8 cellular contexts compared by ENCODE assay signal in genomic region chr6:156776841-156777576, GRCh38. TPM values are rescaled to one million over a fixed set of nuclear protein-coding genes. Genes with fewer than 3 reads are reported as not detected.
DNase-seq lines count a peak whose midpoint lies in the region; ATAC-seq and TF ChIP-seq lines count a peak whose summit lies in the region.

Gene ARID1B (plus strand): TSS chr6:156777378. CDS start chr6:156777681, 303 bp downstream.

- H3K27ac Mint-ChIP-seq in activated naive CD4-positive, alpha-beta T cell treated with anti-CD3 and anti-CD28 coated beads, Interleukin-2, amount 50 U/mL, for 72 hours = peak within 1 kb of the TSS; percentile 97 to 99

- H3K36me3 Mint-ChIP-seq in activated naive CD4-positive, alpha-beta T cell treated with anti-CD3 and anti-CD28 coated beads, Interleukin-2, amount 50 U/mL, for 72 hours = peaks cover 0 to 5% of the 10 kb centered on the region in 2 donors

- H3K79me2 ChIP-seq in parathyroid adenoma = peaks cover 3% of the 10 kb centered on the region

- H3K4me2 ChIP-seq in parathyroid adenoma (ENCODE audit: low read length) = peak within 1 kb of the TSS; percentile 77

- intact Hi-C loops in head of caudate nucleus (cut with DNase I) (loop anchor here (2.0 to 10.0 kb wide), 2 partner anchors 90 to 212 kb away; no protein-coding TSS in a partner anchor), thyroid gland (cut with DNase I) (loop anchor here (5.0 to 10.0 kb wide), 2 partner anchors 90 to 398 kb away; no protein-coding TSS in a partner anchor)

- 0 to 1% methylated on average over 55 to 61 of the region's 65 CpGs for WGBS in thyroid gland, 2 donors

- no peaks in the 10 kb centered on the region for H3K36me3 ChIP-seq in ES-I3 (ENCODE audit: insufficient read depth, low read length)
- H3K36me3 ChIP-seq in parathyroid adenoma (ENCODE audit: control insufficient read depth, insufficient read depth, low read length) = no peaks in the 10 kb centered on the region
- H3K36me3 ChIP-seq in thyroid gland = no peaks in the 10 kb centered on the region

- H3K9me3 ChIP-seq in ES-I3 (ENCODE audit: control insufficient read depth, insufficient read depth, low read length) (no peaks in the 10 kb centered on the region), parathyroid adenoma (ENCODE audit: control insufficient read depth, low read length) (no peaks in the 10 kb centered on the region), thyroid gland (no peaks in the 10 kb centered on the region)

- peak within 1 kb of the TSS; percentile 89 for H2AFZ ChIP-seq in parathyroid adenoma

- H3K4me1 ChIP-seq in ES-I3 (ENCODE audit: insufficient read depth, low read length) (peaks cover 25% of the 10 kb centered on the region), parathyroid adenoma (no peaks in the 10 kb centered on the region), thyroid gland (peaks cover 18 to 26% of the 10 kb centered on the region in 2 donors)

- H3K9ac ChIP-seq in ES-I3 (ENCODE audit: low read depth, low read length) (peak within 1 kb of the TSS; percentile 96), parathyroid adenoma (peak within 1 kb of the TSS; percentile 84)

- H3K27me3 ChIP-seq in parathyroid adenoma (ENCODE audit: control insufficient read depth, insufficient read depth, low read length) = no peaks in the 10 kb centered on the region
- no peaks in the 10 kb centered on the region for H3K27me3 ChIP-seq in thyroid gland

- TF ChIP-seq POLR2A in thyroid gland (IDR thresholded peaks at IDR 0.05) = peak in 1 of 2 donors; percentile 67

- H3K4me3 ChIP-seq in LNCaP clone FGC (ENCODE audit: low read depth, low read length) (peak within 1 kb of the TSS; percentile 63), parathyroid adenoma (ENCODE audit: low read depth, low read length) (peak within 1 kb of the TSS; percentile 77), thyroid gland (replicated peaks in 1 of 3) (peak within 1 kb of the TSS; percentile 83 to 92 (median 85))

- ATAC-seq in GM21825 (IDR thresholded peaks at IDR 0.05; ENCODE audit: unreplicated experiment) = peak; percentile 37
- peak; percentile 33 to 54 for ATAC-seq in activated naive CD4-positive, alpha-beta T cell treated with anti-CD3 and anti-CD28 coated beads, Interleukin-2, amount 50 U/mL, for 72 hours

- H3K27ac ChIP-seq in parathyroid adenoma = peak within 1 kb of the TSS; percentile 95
- peak within 1 kb of the TSS; percentile 98 to 99 (median 98) for H3K27ac ChIP-seq in thyroid gland

- DNase-seq in LNCaP clone FGC (ENCODE audit: low read depth) (peak; percentile 64), SKM-1 treated with dmso at 0.1 percent for 144 hours (lab: John Stamatoyannopoulos, UW; ENCODE audit: unreplicated experiment) (peak; percentile 74), head of caudate nucleus (peak; percentile 57 to 92 (median 81)), thyroid gland (peak; percentile 89 to 90)
- peak; percentile 61 to 74 for DNase-seq in activated naive CD4-positive, alpha-beta T cell treated with anti-CD3 and anti-CD28 coated beads, Interleukin-2, amount 50 U/mL, for 72 hours (ENCODE audit: low spot score in 2 of 2)

- TF ChIP-seq CTCF in LNCaP clone FGC (IDR thresholded peaks at IDR 0.05; ENCODE audit: control insufficient read depth, extremely low read depth, insufficient read depth) (no peak), parathyroid adenoma (IDR thresholded peaks at IDR 0.05) (no peak), thyroid gland (IDR thresholded peaks at IDR 0.05) (no peak)

- no peaks in the 10 kb centered on the region for H3K9me3 Mint-ChIP-seq in activated naive CD4-positive, alpha-beta T cell treated with anti-CD3 and anti-CD28 coated beads, Interleukin-2, amount 50 U/mL, for 72 hours

RNA-seq across cellular contexts. Expression of gene ARID1B, which starts in this region (rescaled TPM):
- total RNA-seq in activated naive CD4-positive, alpha-beta T cell treated with anti-CD3 and anti-CD28 coated beads, Interleukin-2, amount 50 U/mL, for 72 hours = 10 to 100 TPM; 53.1 to 69.5 TPM
- total RNA-seq in thyroid gland = 100 to 1,000 TPM; 157 to 315 (median 206) TPM

Comparison
In these comparisons a context has a peak if more than half of its experiments do, and no peak if none do; other contexts are left out.
1. Peak in every context shown above with its lines: DNase-seq, ATAC-seq, H3K4me3 ChIP-seq and H3K27ac ChIP-seq.